In genomic region chr2:224938670-224939309, GRCh38 we compare ENCODE assay signal across 8 cellular contexts.
DNase-seq lines count a peak whose midpoint lies in the region; ATAC-seq and TF ChIP-seq lines count a peak whose summit lies in the region.

No MANE protein-coding gene starts in this region.

- no peak overlapping the region for H2BK15ac ChIP-seq in neuronal stem cell (ENCODE audit: low read length)

- H3K27me3 ChIP-seq in neuronal stem cell (ENCODE audit: control insufficient read depth in 3 of 3, insufficient read depth in 3 of 3, low read depth in 1 of 3, low read length in 3 of 3) (no peaks in the 10 kb centered on the region), suprapubic skin (no peaks in the 10 kb centered on the region)

- H3K4me1 ChIP-seq in neuronal stem cell (ENCODE audit: control insufficient read depth in 2 of 2, insufficient read depth in 1 of 2, low read depth in 1 of 2, low read length in 2 of 2) (peaks cover 8 to 11% of the 10 kb centered on the region in 2 donors), suprapubic skin (peaks cover 11% of the 10 kb centered on the region)

- no peak overlapping the region for H2BK120ac ChIP-seq in neuronal stem cell (ENCODE audit: low read depth, low read length)

- CTCF ChIA-PET in activated naive CD4-positive, alpha-beta T cell treated with anti-CD3 and anti-CD28 coated beads, Interleukin-2, amount 10 ng/mL, durations not matched to agents 7 days and 5 days (lab: Charles Lee), result interaction anchor here (0.6 to 2.8 kb wide), 3 partner anchors 61 to 1354 kb away, joined by 3 to 14 read pairs (median 3); no protein-coding TSS in a partner anchor

- no peak overlapping the region for H3K14ac ChIP-seq in neuronal stem cell (ENCODE audit: low read length)

- TF ChIP-seq EP300 in suprapubic skin (IDR thresholded peaks at IDR 0.05), result no peak

- no peak overlapping the region for H3K18ac ChIP-seq in neuronal stem cell (ENCODE audit: low read length)

- no peak overlapping the region for H4K91ac ChIP-seq in neuronal stem cell (ENCODE audit: low read depth, low read length, poor library complexity)

- no peaks in the 10 kb centered on the region for H3K9me3 Mint-ChIP-seq in activated naive CD4-positive, alpha-beta T cell treated with anti-CD3 and anti-CD28 coated beads, Interleukin-2, amount 10 ng/mL, durations not matched to agents 7 days and 5 days
- no peaks in the 10 kb centered on the region for H3K9me3 Mint-ChIP-seq in activated naive CD8-positive, alpha-beta T cell treated with anti-CD3 and anti-CD28 coated beads for 36 hours

- DNase-seq in activated naive CD4-positive, alpha-beta T cell treated with anti-CD3 and anti-CD28 coated beads, Interleukin-2, amount 10 ng/mL, durations not matched to agents 7 days and 5 days, result peak; percentile 39
- no peak for DNase-seq in activated naive CD4-positive, alpha-beta T cell (lab: John Stamatoyannopoulos, UW)
- peak; percentile 50 for DNase-seq in activated naive CD8-positive, alpha-beta T cell treated with anti-CD3 and anti-CD28 coated beads for 36 hours
- peak; percentile 38 for DNase-seq in neuronal stem cell (ENCODE audit: low spot score)
- DNase-seq in UCSD-AML1 (lab: John Stamatoyannopoulos, UW; ENCODE audit: unreplicated experiment), result no peak
- no peak for DNase-seq in GM10266 (ENCODE audit: extremely low spot score)
- no peak for DNase-seq in suprapubic skin (ENCODE audit: low spot score in 2 of 2)

- H3K36me3 Mint-ChIP-seq in activated naive CD4-positive, alpha-beta T cell treated with anti-CD3 and anti-CD28 coated beads, Interleukin-2, amount 10 ng/mL, durations not matched to agents 7 days and 5 days, result peaks cover 57% of the 10 kb centered on the region
- H3K36me3 Mint-ChIP-seq in activated naive CD8-positive, alpha-beta T cell treated with anti-CD3 and anti-CD28 coated beads for 36 hours, result peaks cover 58% of the 10 kb centered on the region

- peak overlapping the region; percentile 74 for H2AFZ ChIP-seq in neuronal stem cell (ENCODE audit: low read length)

- H3K9ac ChIP-seq in neuronal stem cell (ENCODE audit: low read depth, low read length, poor library complexity), result no peak overlapping the region

- no peak for TF ChIP-seq POLR2A in suprapubic skin (IDR thresholded peaks at IDR 0.05)

- no CpG with 5 or more reads among the region's 7 CpGs for WGBS in neuronal stem cell (ENCODE audit: extremely low coverage in 2 of 2, insufficient read length in 2 of 2, insufficient replicate concordance in 1 of 2), 2 donors
- WGBS in suprapubic skin, result 71% methylated on average over 7 of the region's 7 CpGs

- no peaks in the 10 kb centered on the region for H3K79me1 ChIP-seq in neuronal stem cell (ENCODE audit: low read depth, low read length)

- H2AK5ac ChIP-seq in neuronal stem cell (ENCODE audit: low read depth, low read length), result no peak overlapping the region

- no peak overlapping the region for H2BK5ac ChIP-seq in neuronal stem cell (ENCODE audit: low read length)

- no peak overlapping the region for H4K8ac ChIP-seq in neuronal stem cell (ENCODE audit: low read depth, low read length)

- H3K27ac Mint-ChIP-seq in activated naive CD4-positive, alpha-beta T cell treated with anti-CD3 and anti-CD28 coated beads, Interleukin-2, amount 10 ng/mL, durations not matched to agents 7 days and 5 days, result peak overlapping the region; percentile 89
- H3K27ac Mint-ChIP-seq in activated naive CD8-positive, alpha-beta T cell treated with anti-CD3 and anti-CD28 coated beads for 36 hours, result peak overlapping the region; percentile 93

- peak; percentile 48 for ATAC-seq in HG03439 (IDR thresholded peaks at IDR 0.05; ENCODE audit: unreplicated experiment)

- no peak for TF ChIP-seq CTCF in GM10266 (IDR thresholded peaks at IDR 0.05; ENCODE audit: control insufficient read depth, insufficient read depth, low read depth, missing control alignments)
- no peak for TF ChIP-seq CTCF in suprapubic skin (IDR thresholded peaks at IDR 0.05)

- no peak overlapping the region for H2BK12ac ChIP-seq in neuronal stem cell (ENCODE audit: low read length)

- H3K4ac ChIP-seq in neuronal stem cell (ENCODE audit: low read length), result no peak overlapping the region

- H3K36me3 ChIP-seq in neuronal stem cell (replicated peaks in 1 of 2; ENCODE audit: control insufficient read depth in 2 of 2, insufficient read depth in 2 of 2, low read length in 2 of 2), result no peaks in the 10 kb centered on the region
- H3K36me3 ChIP-seq in suprapubic skin, result no peaks in the 10 kb centered on the region

- peak overlapping the region; percentile 63 for H3K4me3 Mint-ChIP-seq in activated naive CD4-positive, alpha-beta T cell treated with anti-CD3 and anti-CD28 coated beads, Interleukin-2, amount 10 ng/mL, durations not matched to agents 7 days and 5 days
- peak overlapping the region; percentile 79 for H3K4me3 Mint-ChIP-seq in activated naive CD8-positive, alpha-beta T cell treated with anti-CD3 and anti-CD28 coated beads for 36 hours

- peaks cover 92% of the 10 kb centered on the region for H3K4me1 Mint-ChIP-seq in activated naive CD4-positive, alpha-beta T cell treated with anti-CD3 and anti-CD28 coated beads, Interleukin-2, amount 10 ng/mL, durations not matched to agents 7 days and 5 days
- H3K4me1 Mint-ChIP-seq in activated naive CD8-positive, alpha-beta T cell treated with anti-CD3 and anti-CD28 coated beads for 36 hours, result peaks cover 77% of the 10 kb centered on the region

- H3K4me2 ChIP-seq in neuronal stem cell (ENCODE audit: insufficient read depth, low read length, poor library complexity, severe bottlenecking), result no peak overlapping the region

- H3K27ac ChIP-seq in neuronal stem cell (replicated peaks; ENCODE audit: low read length) (peak overlapping the region; percentile 38), suprapubic skin (no peak overlapping the region)

- H3K9me3 ChIP-seq in neuronal stem cell (replicated peaks in 1 of 2; ENCODE audit: control insufficient read depth in 2 of 2, insufficient read depth in 1 of 2, low read depth in 1 of 2, low read length in 2 of 2), result no peaks in the 10 kb centered on the region
- no peaks in the 10 kb centered on the region for H3K9me3 ChIP-seq in suprapubic skin

- H3K23ac ChIP-seq in neuronal stem cell (ENCODE audit: low read depth, low read length, poor library complexity), result no peak overlapping the region

- H3K27me3 Mint-ChIP-seq in activated naive CD4-positive, alpha-beta T cell treated with anti-CD3 and anti-CD28 coated beads, Interleukin-2, amount 10 ng/mL, durations not matched to agents 7 days and 5 days, result no peaks in the 10 kb centered on the region
- H3K27me3 Mint-ChIP-seq in activated naive CD8-positive, alpha-beta T cell treated with anti-CD3 and anti-CD28 coated beads for 36 hours, result no peaks in the 10 kb centered on the region

- H3K4me3 ChIP-seq in neuronal stem cell (ENCODE audit: low read length in 2 of 2) (no peak overlapping the region), suprapubic skin (no peak overlapping the region)

Comparison
In these comparisons a context has a peak if more than half of its experiments do, and no peak if none do; other contexts are left out.
1. DNase-seq: peak in activated naive CD4-positive, alpha-beta T cell treated with anti-CD3 and anti-CD28 coated beads, Interleukin-2, amount 10 ng/mL, durations not matched to agents 7 days and 5 days (single experiment), activated naive CD8-positive, alpha-beta T cell treated with anti-CD3 and anti-CD28 coated beads for 36 hours (single experiment) and neuronal stem cell (single experiment); none in activated naive CD4-positive, alpha-beta T cell (0 of 4), UCSD-AML1 (single experiment), GM10266 (single experiment) and suprapubic skin (0 of 2).